29 cellular contexts compared by ENCODE assay signal in the genomic region with DNA sequence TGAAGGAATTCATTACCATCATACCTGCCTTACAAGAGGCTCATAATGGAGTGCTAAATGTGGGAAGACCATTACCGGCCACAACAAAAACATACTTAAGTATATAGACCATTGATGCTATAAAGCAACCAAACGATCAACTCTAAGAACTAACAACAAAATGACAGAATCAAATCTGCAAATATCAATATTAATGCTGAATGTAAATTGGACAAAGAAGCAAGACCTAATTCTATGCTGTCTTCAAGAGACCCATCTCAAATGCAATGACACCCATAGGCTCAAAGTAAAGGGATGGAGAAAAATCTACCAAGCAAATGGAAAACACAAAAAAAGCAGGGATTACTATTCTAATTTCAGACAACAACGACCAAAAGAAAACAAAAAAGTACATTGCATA.
"Had no signal": no experiment of that assay in that cellular context is flagged by ENCODE, and none has a peak within 500 bp of the region (broad histone marks: within the 10 kb centered on the region; RNA-seq: fewer than 3 reads in every experiment).

No MANE protein-coding gene starts in this region.

- FAIRE-seq: urothelium cell line had no signal

- H3K36me3 ChIP-seq: stomach, suprapubic skin, thoracic aorta, thyroid gland, tibial artery, tibial nerve, transverse colon, upper lobe of left lung, upper lobe of right lung, uterus, vagina had no signal

- H3K4me3 ChIP-seq: stomach, suprapubic skin, testis, thoracic aorta, thyroid gland, tibial artery, tibial nerve, transverse colon, upper lobe of left lung, upper lobe of right lung, uterus, vagina had no signal

- H3K27me3 Mint-ChIP-seq: stimulated activated memory B cell treated with anti-CD40 and anti-IgM and Interleukin-4, amounts not matched to agents 10 μg/mL and 1 μg/mL and 100 μg/mL, for 72 hours; stimulated activated naive B cell treated with anti-CD40 and anti-IgM and Interleukin-4, amounts not matched to agents 10 μg/mL and 1 μg/mL and 100 μg/mL, for 72 hours; stimulated activated naive CD8-positive, alpha-beta T cell treated with anti-CD3 and anti-CD28 coated beads, Interleukin-15, amount 100 ng/mL, for 72 hours; stimulated activated naive CD8-positive, alpha-beta T cell treated with anti-CD3 and anti-CD28 coated beads, Interleukin-15, Interleukin-2, amounts not matched to agents 100 ng/mL and 50 ng/mL, for 24 hours; type B pancreatic cell had no signal

- H3K36me3 Mint-ChIP-seq: stimulated activated effector memory CD8-positive, alpha-beta T cell treated with anti-CD3 and anti-CD28 coated beads, Interleukin-12 subunit alpha, Interleukin-12 subunit beta, amount 100 ng/mL, for 72 hours; stimulated activated memory B cell treated with anti-CD40 and anti-IgM and Interleukin-4, amounts not matched to agents 10 μg/mL and 1 μg/mL and 100 μg/mL, for 72 hours; stimulated activated naive B cell treated with anti-CD40 and anti-IgM and Interleukin-4, amounts not matched to agents 10 μg/mL and 1 μg/mL and 100 μg/mL, for 72 hours; type B pancreatic cell had no signal

- DNase-seq: stimulated activated CD4-positive, alpha-beta T cell treated with anti-CD3 and anti-CD28 coated beads, Interleukin-2, amount 100 ng/mL, for 48 hours; stimulated activated CD4-positive, alpha-beta T cell treated with anti-CD3 and anti-CD28 coated beads, Interleukin-4, amount 100 ng/mL, for 1 hour; stimulated activated CD4-positive, alpha-beta T cell treated with anti-CD3 and anti-CD28 coated beads, Interleukin-4, amount 100 ng/mL, for 24 hours; stimulated activated CD4-positive, alpha-beta T cell treated with anti-CD3 and anti-CD28 coated beads, Interleukin-4, amount 100 ng/mL, for 4 hours; stimulated activated CD8-positive, alpha-beta memory T cell treated with anti-CD3 and anti-CD28 coated beads, Interleukin-4, amount 100 ng/mL, for 48 hours; stimulated activated naive B cell treated with anti-CD40 and anti-IgM and Interleukin-4, amounts not matched to agents 10 μg/mL and 1 μg/mL and 100 μg/mL, for 72 hours; stimulated activated naive CD4-positive, alpha-beta T cell; stimulated activated naive CD4-positive, alpha-beta T cell treated with Interleukin-2 at 50 U/mL for 16 hours; stimulated activated naive CD8-positive, alpha-beta T cell treated with anti-CD3 and anti-CD28 coated beads, Interleukin-15, amount 100 ng/mL, for 72 hours; stimulated activated naive CD8-positive, alpha-beta T cell treated with anti-CD3 and anti-CD28 coated beads, Interleukin-15, Interleukin-2, amounts not matched to agents 100 U/mL and 50 U/mL, for 24 hours; stomach; substantia nigra; testis; thyroid gland; tibial artery; transverse colon; trophoblast cell; upper lobe of left lung; upper lobe of right lung; uterus had no signal

- H3K27me3 ChIP-seq: stomach, suprapubic skin, testis, thyroid gland, tibial artery, tibial nerve, transverse colon, upper lobe of left lung, upper lobe of right lung, uterus, vagina had no signal

- H3K4me1 ChIP-seq: stomach, suprapubic skin, testis, thyroid gland, tibial artery, tibial nerve, transverse colon, upper lobe of left lung, upper lobe of right lung, uterus, vagina had no signal

- ATAC-seq: stimulated activated effector memory CD8-positive, alpha-beta T cell treated with anti-CD3 and anti-CD28 coated beads, Interleukin-12 subunit alpha, Interleukin-12 subunit beta, amount 100 ng/mL, for 72 hours; stimulated activated memory B cell treated with anti-CD40 and anti-IgM and Interleukin-4, amounts not matched to agents 10 μg/mL and 1 μg/mL and 100 μg/mL, for 72 hours; stimulated activated naive B cell treated with anti-CD40 and anti-IgM and Interleukin-4, amounts not matched to agents 10 μg/mL and 1 μg/mL and 100 μg/mL, for 72 hours; stimulated activated naive CD8-positive, alpha-beta T cell treated with anti-CD3 and anti-CD28 coated beads, Interleukin-15, amount 100 ng/mL, for 72 hours; stimulated activated naive CD8-positive, alpha-beta T cell treated with anti-CD3 and anti-CD28 coated beads, Interleukin-15, Interleukin-2, amounts not matched to agents 100 U/mL and 50 U/mL, for 24 hours; upper lobe of right lung had no signal

- H3K27ac Mint-ChIP-seq: stimulated activated effector memory CD8-positive, alpha-beta T cell treated with anti-CD3 and anti-CD28 coated beads, Interleukin-12 subunit alpha, Interleukin-12 subunit beta, amount 100 ng/mL, for 72 hours; stimulated activated memory B cell treated with anti-CD40 and anti-IgM and Interleukin-4, amounts not matched to agents 10 μg/mL and 1 μg/mL and 100 μg/mL, for 72 hours; stimulated activated naive B cell treated with anti-CD40 and anti-IgM and Interleukin-4, amounts not matched to agents 10 μg/mL and 1 μg/mL and 100 μg/mL, for 72 hours; stimulated activated naive CD8-positive, alpha-beta T cell treated with anti-CD3 and anti-CD28 coated beads, Interleukin-15, amount 100 ng/mL, for 72 hours; stimulated activated naive CD8-positive, alpha-beta T cell treated with anti-CD3 and anti-CD28 coated beads, Interleukin-15, Interleukin-2, amounts not matched to agents 100 ng/mL and 50 ng/mL, for 24 hours; type B pancreatic cell had no signal

- H3K27ac ChIP-seq: stomach, suprapubic skin, testis, thoracic aorta, thyroid gland, tibial artery, tibial nerve, transverse colon, upper lobe of left lung, upper lobe of right lung, uterus, vagina had no signal

- H3K4me1 Mint-ChIP-seq: stimulated activated effector memory CD8-positive, alpha-beta T cell treated with anti-CD3 and anti-CD28 coated beads, Interleukin-12 subunit alpha, Interleukin-12 subunit beta, amount 100 ng/mL, for 72 hours; stimulated activated memory B cell treated with anti-CD40 and anti-IgM and Interleukin-4, amounts not matched to agents 10 μg/mL and 1 μg/mL and 100 μg/mL, for 72 hours; stimulated activated naive B cell treated with anti-CD40 and anti-IgM and Interleukin-4, amounts not matched to agents 10 μg/mL and 1 μg/mL and 100 μg/mL, for 72 hours; stimulated activated naive CD8-positive, alpha-beta T cell treated with anti-CD3 and anti-CD28 coated beads, Interleukin-15, amount 100 ng/mL, for 72 hours had no signal

- H3K4me3 Mint-ChIP-seq: stimulated activated effector memory CD8-positive, alpha-beta T cell treated with anti-CD3 and anti-CD28 coated beads, Interleukin-12 subunit alpha, Interleukin-12 subunit beta, amount 100 ng/mL, for 72 hours; stimulated activated memory B cell treated with anti-CD40 and anti-IgM and Interleukin-4, amounts not matched to agents 10 μg/mL and 1 μg/mL and 100 μg/mL, for 72 hours; stimulated activated naive B cell treated with anti-CD40 and anti-IgM and Interleukin-4, amounts not matched to agents 10 μg/mL and 1 μg/mL and 100 μg/mL, for 72 hours; stimulated activated naive CD8-positive, alpha-beta T cell treated with anti-CD3 and anti-CD28 coated beads, Interleukin-15, amount 100 ng/mL, for 72 hours; stimulated activated naive CD8-positive, alpha-beta T cell treated with anti-CD3 and anti-CD28 coated beads, Interleukin-15, Interleukin-2, amounts not matched to agents 100 ng/mL and 50 ng/mL, for 24 hours; type B pancreatic cell had no signal

- H3K9me3 ChIP-seq: stomach, suprapubic skin, testis, thoracic aorta, thyroid gland, tibial artery, transverse colon, upper lobe of left lung, upper lobe of right lung, uterus, vagina had no signal
